9 cellular contexts compared by ENCODE assay signal in the genomic region with DNA sequence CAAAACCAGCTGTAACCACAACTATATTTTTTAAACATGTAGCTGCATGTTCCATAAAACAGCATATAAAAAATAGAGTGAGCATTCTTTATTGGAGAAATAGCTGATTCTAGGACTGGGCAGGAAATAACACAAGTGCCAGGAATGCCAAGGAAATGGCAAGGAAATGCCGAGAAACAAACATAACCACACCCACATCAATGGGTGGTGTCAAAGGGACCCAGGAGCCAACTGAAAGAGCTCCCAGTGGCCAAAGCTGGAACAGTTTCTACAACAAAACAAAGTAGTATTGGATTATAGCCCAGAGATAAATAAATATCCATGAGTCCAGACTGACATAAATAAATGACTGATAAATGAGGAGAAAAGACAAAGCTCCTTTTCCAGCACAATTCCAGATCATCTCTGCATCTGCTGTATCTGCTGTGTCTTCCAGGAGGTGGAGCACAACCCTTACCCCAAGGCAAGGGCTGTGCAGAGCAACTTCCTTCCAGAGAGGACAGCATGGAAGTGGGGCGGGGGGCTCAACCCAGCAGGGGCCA. TPM values are rescaled to one million over a fixed set of nuclear protein-coding genes. Genes with fewer than 3 reads are reported as not detected.
DNase-seq lines count a peak whose midpoint lies in the region; ATAC-seq and TF ChIP-seq lines count a peak whose summit lies in the region.
"Had no signal": no experiment of that assay in that cellular context is flagged by ENCODE, and none has a peak within 500 bp of the region (broad histone marks: within the 10 kb centered on the region; RNA-seq: fewer than 3 reads in every experiment).

No MANE protein-coding gene starts in this region.

- H3K27ac ChIP-seq in naive thymus-derived CD4-positive, alpha-beta T cell (ENCODE audit: low read depth, low read length): no peak overlapping the region

- peaks cover 0 to 5% (median 1%) of the 10 kb centered on the region in 3 donors for H3K27me3 Mint-ChIP-seq in CD14-positive monocyte (ENCODE audit: low read depth in 3 of 3)
- no peaks in the 10 kb centered on the region for H3K27me3 Mint-ChIP-seq in chondrocyte (ENCODE audit: low read depth)
- no peaks in the 10 kb centered on the region for H3K27me3 Mint-ChIP-seq in naive thymus-derived CD4-positive, alpha-beta T cell

- CTCF ChIA-PET in naive thymus-derived CD4-positive, alpha-beta T cell (lab: Charles Lee): interaction anchor here (0.7 to 0.9 kb wide), 4 partner anchors 10 to 152 kb away, joined by 3 to 4 read pairs (median 3); no protein-coding TSS in a partner anchor

- peaks cover 18% of the 10 kb centered on the region for H3K4me1 Mint-ChIP-seq in CD14-positive monocyte
- H3K4me1 Mint-ChIP-seq in chondrocyte (ENCODE audit: low read depth): peaks cover 78% of the 10 kb centered on the region
- H3K4me1 Mint-ChIP-seq in naive thymus-derived CD4-positive, alpha-beta T cell: peaks cover 47 to 87% (median 65%) of the 10 kb centered on the region in 7 donors

- no peaks in the 10 kb centered on the region for H3K27me3 ChIP-seq in naive thymus-derived CD4-positive, alpha-beta T cell (ENCODE audit: control insufficient read depth in 2 of 2, insufficient read depth in 2 of 2, low read length in 2 of 2)

- H3K36me3 ChIP-seq in naive thymus-derived CD4-positive, alpha-beta T cell (ENCODE audit: control insufficient read depth in 2 of 3, insufficient read depth in 3 of 3, low read length in 3 of 3): no peaks in the 10 kb centered on the region

- no peak overlapping the region for H3K4me3 Mint-ChIP-seq in CD14-positive monocyte
- H3K4me3 Mint-ChIP-seq in chondrocyte (ENCODE audit: unreplicated experiment): no peak overlapping the region
- peak overlapping the region in 1 of 10 donors; percentile 47 for H3K4me3 Mint-ChIP-seq in naive thymus-derived CD4-positive, alpha-beta T cell

- H3K9me3 Mint-ChIP-seq in CD14-positive monocyte (no peaks in the 10 kb centered on the region), chondrocyte (ENCODE audit: low read depth) (no peaks in the 10 kb centered on the region)
- no peaks in the 10 kb centered on the region for H3K9me3 Mint-ChIP-seq in naive thymus-derived CD4-positive, alpha-beta T cell

- H3K36me3 Mint-ChIP-seq in CD14-positive monocyte (no peaks in the 10 kb centered on the region), chondrocyte (ENCODE audit: low read depth) (peaks cover 1% of the 10 kb centered on the region)
- H3K36me3 Mint-ChIP-seq in naive thymus-derived CD4-positive, alpha-beta T cell: peaks cover 0 to 20% (median 7%) of the 10 kb centered on the region in 5 donors

- no peak overlapping the region for H3K4me3 ChIP-seq in naive thymus-derived CD4-positive, alpha-beta T cell (ENCODE audit: low read length)

- peaks cover 12 to 27% of the 10 kb centered on the region in 2 donors for H3K4me1 ChIP-seq in naive thymus-derived CD4-positive, alpha-beta T cell (ENCODE audit: control insufficient read depth in 2 of 2, insufficient read depth in 2 of 2, low read length in 2 of 2)

- POLR2A ChIA-PET in naive thymus-derived CD4-positive, alpha-beta T cell (lab: Charles Lee): interaction anchor here (1.1 to 1.5 kb wide), 2 partner anchors 12 to 26 kb away, joined by 4 to 5 read pairs; no protein-coding TSS in a partner anchor

- TF ChIP-seq CTCF in CD14-positive monocyte (IDR thresholded peaks at IDR 0.05): peak; percentile 25
- TF ChIP-seq CTCF in chondrocyte (IDR thresholded peaks at IDR 0.05): peak; percentile 74

- no peaks in the 10 kb centered on the region for H3K9me3 ChIP-seq in naive thymus-derived CD4-positive, alpha-beta T cell (ENCODE audit: control insufficient read depth in 2 of 3, low read length in 3 of 3)

- H3K27ac Mint-ChIP-seq in CD14-positive monocyte (no peak overlapping the region), chondrocyte (ENCODE audit: unreplicated experiment) (peak overlapping the region; percentile 77)
- H3K27ac Mint-ChIP-seq in naive thymus-derived CD4-positive, alpha-beta T cell: peak overlapping the region in 2 of 9 donors; percentile 12 to 32

- DNase-seq in CD14-positive monocyte (ENCODE audit: low spot score): no peak
- DNase-seq in LoVo (ENCODE audit: low spot score): peak; percentile 73
- DNase-seq in chondrocyte (ENCODE audit: low spot score): no peak
- no peak for DNase-seq in naive thymus-derived CD4-positive, alpha-beta T cell
- DNase-seq in activated T-cell treated with anti-CD3 and anti-CD28 coated beads for 4 hours: no peak
- DNase-seq in NK-92 treated with Interleukin-12 subunit alpha and Interleukin-12 subunit beta, amount 100 ng/mL, for 24 hours (lab: John Stamatoyannopoulos, UW): no peak
- DNase-seq: activated naive CD4-positive, alpha-beta T cell had no signal

- intact Hi-C loops in CD14-positive monocyte (cut with micrococcal nuclease): no loop called here
- intact Hi-C loops in naive thymus-derived CD4-positive, alpha-beta T cell (cut with micrococcal nuclease): no loop called here

- peak; percentile 39 for ATAC-seq in naive thymus-derived CD4-positive, alpha-beta T cell
- ATAC-seq in HG02970 (IDR thresholded peaks at IDR 0.05; ENCODE audit: low FRiP score, unreplicated experiment): no peak
- no peak for ATAC-seq in GM21515 (IDR thresholded peaks at IDR 0.05; ENCODE audit: unreplicated experiment)

RNA-seq across cellular contexts. Expression of gene ADARB1, which starts 28.1 kb away (rescaled TPM):
- 1 to 10 TPM in 1 of 2 donors, under 1 TPM in 1; 0.40 to 1.0 TPM for polyA plus RNA-seq in CD14-positive monocyte
- total RNA-seq in chondrocyte: 53.8 to 92.8 TPM (median 89.5 TPM) in 3 replicates
- 10 to 100 TPM; 35.7 to 52.2 (median 38.9) TPM for total RNA-seq in naive thymus-derived CD4-positive, alpha-beta T cell
- 10 to 100 TPM in 1 of 2 donors, 1 to 10 TPM in 1; 6.2 to 11.7 TPM for polyA plus RNA-seq in naive thymus-derived CD4-positive, alpha-beta T cell
